Comparison of ENCODE assay signal across 27 cellular contexts in genomic region chr6:107554326-107554725, GRCh38.
"Had no signal": no experiment of that assay in that cellular context is flagged by ENCODE, and none has a peak within 500 bp of the region (broad histone marks: within the 10 kb centered on the region; RNA-seq: fewer than 3 reads in every experiment).

No MANE protein-coding gene starts in this region.

- H3K4me1 ChIP-seq: left ventricle myocardium inferior, right atrium auricular region, right lobe of liver, tibial nerve, uterus had no signal

- H3K4me3 ChIP-seq: left ventricle myocardium inferior, lung, ovary, right atrium auricular region, right lobe of liver, smooth muscle cell, tibial nerve, uterus had no signal

- H3K36me3 ChIP-seq: ovary, right atrium auricular region, right lobe of liver, tibial nerve, uterus had no signal

- H3K27me3 Mint-ChIP-seq: naive B cell; progenitor cell of endocrine pancreas; stimulated activated memory B cell treated with anti-CD40 and anti-IgM and Interleukin-4, amounts not matched to agents 10 μg/mL and 1 μg/mL and 100 μg/mL, for 72 hours; type B pancreatic cell had no signal

- H3K27me3 ChIP-seq: ovary, right atrium auricular region, right lobe of liver, tibial nerve, uterus had no signal

- ATAC-seq: natural killer cell; right lobe of liver; stimulated activated memory B cell treated with anti-CD40 and anti-IgM and Interleukin-4, amounts not matched to agents 10 μg/mL and 1 μg/mL and 100 μg/mL, for 72 hours; stimulated activated naive CD8-positive, alpha-beta T cell treated with anti-CD3 and anti-CD28 coated beads, Interleukin-15, amount 100 ng/mL, for 72 hours had no signal

- DNase-seq: hypothalamus; immature natural killer cell; kidney; left ventricle myocardium inferior; mesendoderm; naive B cell; natural killer cell; nephron progenitor cell; occipital lobe; ovary; right lobe of liver; stimulated activated CD4-positive, alpha-beta T cell treated with anti-CD3 and anti-CD28 coated beads, Interleukin-1b, Interleukin-23, amount 100 ng/mL, for 48 hours; stimulated activated CD4-positive, alpha-beta T cell treated with anti-CD3 and anti-CD28 coated beads, Interleukin-2, amount 100 ng/mL, for 48 hours; stimulated activated CD4-positive, alpha-beta T cell treated with anti-CD3 and anti-CD28 coated beads, Interleukin-4, amount 100 ng/mL, for 4 hours; stimulated activated CD8-positive, alpha-beta memory T cell treated with anti-CD3 and anti-CD28 coated beads, Interleukin-4, amount 100 ng/mL, for 48 hours; stimulated activated naive CD4-positive, alpha-beta T cell treated with Interleukin-2 at 50 U/mL for 16 hours; stimulated activated naive CD8-positive, alpha-beta T cell treated with anti-CD3 and anti-CD28 coated beads, Interleukin-15, amount 100 ng/mL, for 72 hours; substantia nigra; uterus had no signal

- H3K9me3 ChIP-seq: left ventricle myocardium inferior, ovary, right atrium auricular region, right lobe of liver, tibial nerve, uterus had no signal

- H3K36me3 Mint-ChIP-seq: immature natural killer cell; naive B cell; natural killer cell; stimulated activated memory B cell treated with anti-CD40 and anti-IgM and Interleukin-4, amounts not matched to agents 10 μg/mL and 1 μg/mL and 100 μg/mL, for 72 hours; type B pancreatic cell had no signal

- H3K4me1 Mint-ChIP-seq: immature natural killer cell; mesothelial cell of epicardium; natural killer cell; stimulated activated naive CD8-positive, alpha-beta T cell treated with anti-CD3 and anti-CD28 coated beads, Interleukin-15, amount 100 ng/mL, for 72 hours had no signal

- H3K27ac Mint-ChIP-seq: immature natural killer cell; mesothelial cell of epicardium; naive B cell; natural killer cell; nephron progenitor cell; progenitor cell of endocrine pancreas; stimulated activated memory B cell treated with anti-CD40 and anti-IgM and Interleukin-4, amounts not matched to agents 10 μg/mL and 1 μg/mL and 100 μg/mL, for 72 hours; type B pancreatic cell had no signal

- H3K27ac ChIP-seq: left ventricle myocardium inferior, ovary, right atrium auricular region, right lobe of liver, tibial nerve, uterus had no signal

- H3K9me3 Mint-ChIP-seq: immature natural killer cell; mesothelial cell of epicardium; naive B cell; natural killer cell; nephron progenitor cell; stimulated activated memory B cell treated with anti-CD40 and anti-IgM and Interleukin-4, amounts not matched to agents 10 μg/mL and 1 μg/mL and 100 μg/mL, for 72 hours; stimulated activated naive CD8-positive, alpha-beta T cell treated with anti-CD3 and anti-CD28 coated beads, Interleukin-15, amount 100 ng/mL, for 72 hours; type B pancreatic cell had no signal

- H3K4me3 Mint-ChIP-seq: immature natural killer cell; mesothelial cell of epicardium; naive B cell; natural killer cell; nephron progenitor cell; stimulated activated memory B cell treated with anti-CD40 and anti-IgM and Interleukin-4, amounts not matched to agents 10 μg/mL and 1 μg/mL and 100 μg/mL, for 72 hours; stimulated activated naive CD8-positive, alpha-beta T cell treated with anti-CD3 and anti-CD28 coated beads, Interleukin-15, amount 100 ng/mL, for 72 hours; type B pancreatic cell had no signal

- H3K4me2 ChIP-seq: smooth muscle cell had no signal
